ENCODE assay signal across 11 cellular contexts in genomic region chr3:9280477-9281219, GRCh38. TPM values are rescaled to one million over a fixed set of nuclear protein-coding genes. Genes with fewer than 3 reads are reported as not detected.
DNase-seq lines count a peak whose midpoint lies in the region; ATAC-seq and TF ChIP-seq lines count a peak whose summit lies in the region.
"Had no signal": no experiment of that assay in that cellular context is flagged by ENCODE, and none has a peak within 500 bp of the region (broad histone marks: within the 10 kb centered on the region; RNA-seq: fewer than 3 reads in every experiment).

No MANE protein-coding gene starts in this region.

- H3F3A ChIP-seq in neural progenitor cell (ENCODE audit: low read depth) = peaks cover 17% of the 10 kb centered on the region

- peak; percentile 55 for DNase-seq in H4 (ENCODE audit: low spot score)
- DNase-seq in NCI-H748 (lab: John Stamatoyannopoulos, UW; ENCODE audit: unreplicated experiment) = peak; percentile 76
- DNase-seq in endothelial cell (ENCODE audit: low spot score) = no peak
- DNase-seq in neural progenitor cell (ENCODE audit: low spot score) = peak; percentile 80
- no peak for DNase-seq in omental fat pad (ENCODE audit: low spot score)
- no peak for DNase-seq in HUDEP-2 (lab: John Stamatoyannopoulos, UW; ENCODE audit: unreplicated experiment in 76 of 76)
- DNase-seq in ACHN = no peak
- no peak for DNase-seq in Right ventricle myocardium superior
- DNase-seq: activated CD8-positive, alpha-beta memory T cell treated with anti-CD3 and anti-CD28 coated beads for 24 hours; CD4-positive, alpha-beta memory T cell had no signal

- no peak overlapping the region for H3K27ac ChIP-seq in neural progenitor cell
- H3K27ac ChIP-seq: neutrophil had no signal

- no peaks in the 10 kb centered on the region for H4K20me1 ChIP-seq in neural progenitor cell (ENCODE audit: low read depth)

- H3K27ac Mint-ChIP-seq in endothelial cell (ENCODE audit: unreplicated experiment) (peak overlapping the region; percentile 9), neural progenitor cell (peak overlapping the region; percentile 98)
- H3K27ac Mint-ChIP-seq: CD4-positive, alpha-beta memory T cell had no signal

- peak overlapping the region; percentile 66 for H3K4me2 ChIP-seq in neural progenitor cell

- no peak overlapping the region for H3K4me3 Mint-ChIP-seq in endothelial cell (ENCODE audit: unreplicated experiment)
- peak overlapping the region; percentile 82 for H3K4me3 Mint-ChIP-seq in neural progenitor cell
- H3K4me3 Mint-ChIP-seq: CD4-positive, alpha-beta memory T cell had no signal

- H3K9me3 Mint-ChIP-seq in endothelial cell (ENCODE audit: unreplicated experiment) (no peaks in the 10 kb centered on the region), neural progenitor cell (peaks cover 6% of the 10 kb centered on the region)

- H3K27me3 Mint-ChIP-seq in endothelial cell (ENCODE audit: unreplicated experiment) = no peaks in the 10 kb centered on the region
- peaks cover 2% of the 10 kb centered on the region for H3K27me3 Mint-ChIP-seq in neural progenitor cell (ENCODE audit: insufficient read depth, low read depth)

- H3K9me3 ChIP-seq in neural progenitor cell (ENCODE audit: low read depth) = no peaks in the 10 kb centered on the region
- H3K9me3 ChIP-seq: neutrophil had no signal

- H3K27me3 ChIP-seq in neural progenitor cell = no peaks in the 10 kb centered on the region
- H3K27me3 ChIP-seq: neutrophil had no signal

- H2AFZ ChIP-seq in neural progenitor cell (replicated peaks) = no peak overlapping the region

- H3K4me1 ChIP-seq in neural progenitor cell = peaks cover 18% of the 10 kb centered on the region

- in situ Hi-C loops in ACHN (cut with HindIII; ENCODE audit: low pct_ligation_motif_present, low pct_unique_long_range_greater_than_20kb, low sequenced_read_pairs) = no loop called here

- no peaks in the 10 kb centered on the region for H3K36me3 Mint-ChIP-seq in endothelial cell (ENCODE audit: low read depth, unreplicated experiment)
- H3K36me3 Mint-ChIP-seq in neural progenitor cell = no peaks in the 10 kb centered on the region
- H3K36me3 Mint-ChIP-seq: CD4-positive, alpha-beta memory T cell had no signal

- no peaks in the 10 kb centered on the region for H3K36me3 ChIP-seq in neural progenitor cell
- H3K36me3 ChIP-seq: neutrophil had no signal

- H3K4me3 ChIP-seq in neural progenitor cell = peak overlapping the region; percentile 11

- H3K9ac ChIP-seq in neural progenitor cell = no peak overlapping the region

- TF ChIP-seq CTCF in endothelial cell (IDR thresholded peaks at IDR 0.05; ENCODE audit: unreplicated experiment) = no peak
- TF ChIP-seq CTCF in neural progenitor cell (IDR thresholded peaks at IDR 0.05) = no peak
- TF ChIP-seq CTCF in omental fat pad (IDR thresholded peaks at IDR 0.05) = no peak

- H3K4me1 Mint-ChIP-seq in endothelial cell (ENCODE audit: unreplicated experiment) (no peaks in the 10 kb centered on the region), neural progenitor cell (peaks cover 46% of the 10 kb centered on the region)
- H3K4me1 Mint-ChIP-seq: CD4-positive, alpha-beta memory T cell had no signal

- H3K79me2 ChIP-seq in neural progenitor cell (ENCODE audit: low read depth) = no peaks in the 10 kb centered on the region

- intact Hi-C loops in Right ventricle myocardium superior (cut with DNase I) = no loop called here

- no peak for ATAC-seq in omental fat pad (ENCODE audit: low FRiP score)
- ATAC-seq in Right ventricle myocardium superior (ENCODE audit: poor library complexity) = no peak

RNA-seq across cellular contexts. Expression of gene SRGAP3, which starts 31.2 kb away (rescaled TPM):
- 1.5 and 1.8 TPM in 2 replicates for total RNA-seq in H4 (2014; rRNA removed; shearing (Covaris generic))
- total RNA-seq in endothelial cell (ENCODE audit: unreplicated experiment) (12.0 TPM), neural progenitor cell (ENCODE audit: low replicate concordance) (35.7 and 59.3 TPM in 2 replicates), omental fat pad (1 to 10 TPM; 3.0 to 5.3 (median 3.6) TPM), Right ventricle myocardium superior (5.1 TPM)

Comparison
In these comparisons a context has a peak if more than half of its experiments do, and no peak if none do; other contexts are left out.
1. DNase-seq: peak in H4 (single experiment), NCI-H748 (single experiment) and neural progenitor cell (single experiment); none in endothelial cell (single experiment), omental fat pad (single experiment), HUDEP-2 (0 of 76), ACHN (single experiment) and Right ventricle myocardium superior (single experiment).